ENCODE assay signal across 12 cellular contexts in genomic region chr11:120137611-120138521, GRCh38. TPM values are rescaled to one million over a fixed set of nuclear protein-coding genes. Genes with fewer than 3 reads are reported as not detected.
DNase-seq lines count a peak whose midpoint lies in the region; ATAC-seq and TF ChIP-seq lines count a peak whose summit lies in the region.
"Had no signal": no experiment of that assay in that cellular context is flagged by ENCODE, and none has a peak within 500 bp of the region (broad histone marks: within the 10 kb centered on the region; RNA-seq: fewer than 3 reads in every experiment).

A gene with protein sequence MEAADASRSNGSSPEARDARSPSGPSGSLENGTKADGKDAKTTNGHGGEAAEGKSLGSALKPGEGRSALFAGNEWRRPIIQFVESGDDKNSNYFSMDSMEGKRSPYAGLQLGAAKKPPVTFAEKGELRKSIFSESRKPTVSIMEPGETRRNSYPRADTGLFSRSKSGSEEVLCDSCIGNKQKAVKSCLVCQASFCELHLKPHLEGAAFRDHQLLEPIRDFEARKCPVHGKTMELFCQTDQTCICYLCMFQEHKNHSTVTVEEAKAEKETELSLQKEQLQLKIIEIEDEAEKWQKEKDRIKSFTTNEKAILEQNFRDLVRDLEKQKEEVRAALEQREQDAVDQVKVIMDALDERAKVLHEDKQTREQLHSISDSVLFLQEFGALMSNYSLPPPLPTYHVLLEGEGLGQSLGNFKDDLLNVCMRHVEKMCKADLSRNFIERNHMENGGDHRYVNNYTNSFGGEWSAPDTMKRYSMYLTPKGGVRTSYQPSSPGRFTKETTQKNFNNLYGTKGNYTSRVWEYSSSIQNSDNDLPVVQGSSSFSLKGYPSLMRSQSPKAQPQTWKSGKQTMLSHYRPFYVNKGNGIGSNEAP (minus strand): TSS chr11:120138113. CDS start chr11:120138031, 82 bp downstream.

- H4K20me1 ChIP-seq in neural progenitor cell (ENCODE audit: low read depth), result no peaks in the 10 kb centered on the region

- H2AFZ ChIP-seq in neural progenitor cell (replicated peaks), result no peak within 1 kb of the TSS

- peaks cover 15% of the 10 kb centered on the region for H3K27me3 Mint-ChIP-seq in neural progenitor cell (ENCODE audit: insufficient read depth, low read depth)

- intact Hi-C loops in esophagus muscularis mucosa (cut with DNase I) (no loop called here), sciatic nerve (cut with DNase I) (no loop called here)

- TF ChIP-seq CTCF in esophagus muscularis mucosa (IDR thresholded peaks at IDR 0.05) (no peak), neural progenitor cell (IDR thresholded peaks at IDR 0.05) (no peak)

- ATAC-seq in sciatic nerve, result peak; percentile 51

- H3K4me1 ChIP-seq in esophagus muscularis mucosa, result no peaks in the 10 kb centered on the region
- peaks cover 3% of the 10 kb centered on the region for H3K4me1 ChIP-seq in neural progenitor cell

- peak in 2 of 3 experiments; percentile 39 to 64 for DNase-seq in NCI-H1417 (lab: John Stamatoyannopoulos, UW)
- DNase-seq in NCI-H1417 treated with DMSO at 0.1 percent for 48 hours (lab: John Stamatoyannopoulos, UW), result no peak
- peak; percentile 86 to 97 for DNase-seq in NCI-H526 (lab: John Stamatoyannopoulos, UW)
- peak; percentile 81 for DNase-seq in esophagus muscularis mucosa (ENCODE audit: extremely low spot score)
- DNase-seq in sciatic nerve (ENCODE audit: low spot score), result peak; percentile 56
- no peak for DNase-seq in neural progenitor cell (ENCODE audit: low spot score)
- no peak for DNase-seq in NCI-H1092 treated with DMSO at 0.1 percent for 48 hours (lab: John Stamatoyannopoulos, UW)
- DNase-seq in NCI-H345 treated with DMSO at 0.1 percent for 48 hours (lab: John Stamatoyannopoulos, UW; ENCODE audit: unreplicated experiment), result no peak
- DNase-seq: NCI-H1048, occipital lobe had no signal

- no peak for TF ChIP-seq POLR2A in esophagus muscularis mucosa (IDR thresholded peaks at IDR 0.05; ENCODE audit: low read depth)

- TF ChIP-seq EP300 in esophagus muscularis mucosa (IDR thresholded peaks at IDR 0.05), result no peak

- H3K27me3 ChIP-seq in esophagus muscularis mucosa (peaks cover 0 to 38% (median 0%) of the 10 kb centered on the region in 4 donors), neural progenitor cell (peaks cover 3% of the 10 kb centered on the region)

- no peaks in the 10 kb centered on the region for H3K9me3 Mint-ChIP-seq in neural progenitor cell
- H3K9me3 Mint-ChIP-seq: activated T-helper 1 cell treated with anti-CD3 and anti-CD28 coated beads, Interleukin-12 subunit alpha, Interleukin-12 subunit beta, Interleukin-2, Interleukin-4 antibody, amounts not matched to agents 30 ng/mL and 10 ng/mL and 1 ng/mL, durations not matched to agents 14 hours and 24 hours and 36 hours; dendritic cell treated with granulocyte-macrophage colony-stimulating factor and Interleukin-4, amounts not matched to agents 40 ng/mL and 50 ng/mL, for 4 days had no signal

- no peaks in the 10 kb centered on the region for H3K79me2 ChIP-seq in neural progenitor cell (ENCODE audit: low read depth)

- H3F3A ChIP-seq in neural progenitor cell (ENCODE audit: low read depth), result no peaks in the 10 kb centered on the region

- H3K4me2 ChIP-seq in neural progenitor cell, result no peak within 1 kb of the TSS

- 68% methylated on average over 19 of the region's 41 CpGs for WGBS in esophagus muscularis mucosa

- no peak within 1 kb of the TSS for H3K27ac ChIP-seq in esophagus muscularis mucosa (replicated peaks in 1 of 4)
- no peak within 1 kb of the TSS for H3K27ac ChIP-seq in neural progenitor cell

- H3K36me3 Mint-ChIP-seq in neural progenitor cell, result no peaks in the 10 kb centered on the region

- H3K36me3 ChIP-seq in esophagus muscularis mucosa (no peaks in the 10 kb centered on the region), neural progenitor cell (no peaks in the 10 kb centered on the region)

- H3K4me3 ChIP-seq in esophagus muscularis mucosa (peak within 1 kb of the TSS in 1 of 4 donors; percentile 4), neural progenitor cell (no peak within 1 kb of the TSS)

- no peak within 1 kb of the TSS for H3K27ac Mint-ChIP-seq in neural progenitor cell
- H3K27ac Mint-ChIP-seq: activated T-helper 1 cell treated with anti-CD3 and anti-CD28 coated beads, Interleukin-12 subunit alpha, Interleukin-12 subunit beta, Interleukin-2, Interleukin-4 antibody, amounts not matched to agents 30 ng/mL and 10 ng/mL and 1 ng/mL, durations not matched to agents 14 hours and 24 hours and 36 hours; dendritic cell treated with granulocyte-macrophage colony-stimulating factor and Interleukin-4, amounts not matched to agents 40 ng/mL and 50 ng/mL, for 4 days had no signal

- no peak within 1 kb of the TSS for H3K4me3 Mint-ChIP-seq in neural progenitor cell
- H3K4me3 Mint-ChIP-seq: activated T-helper 1 cell treated with anti-CD3 and anti-CD28 coated beads, Interleukin-12 subunit alpha, Interleukin-12 subunit beta, Interleukin-2, Interleukin-4 antibody, amounts not matched to agents 30 ng/mL and 10 ng/mL and 1 ng/mL, durations not matched to agents 14 hours and 24 hours and 36 hours; dendritic cell treated with granulocyte-macrophage colony-stimulating factor and Interleukin-4, amounts not matched to agents 40 ng/mL and 50 ng/mL, for 4 days had no signal

- H3K9me3 ChIP-seq in esophagus muscularis mucosa (no peaks in the 10 kb centered on the region), neural progenitor cell (ENCODE audit: low read depth) (no peaks in the 10 kb centered on the region)

- H3K9ac ChIP-seq in neural progenitor cell, result no peak within 1 kb of the TSS

- H3K4me1 Mint-ChIP-seq in neural progenitor cell, result peaks cover 3% of the 10 kb centered on the region

RNA-seq across cellular contexts. Expression of the gene that starts here (rescaled TPM):
- 1 to 10 TPM in 1 of 4 donors, under 1 TPM in 3; 0.45 to 1.3 (median 0.75) TPM for total RNA-seq in esophagus muscularis mucosa
- 33.2 TPM for total RNA-seq in sciatic nerve
- total RNA-seq in neural progenitor cell (ENCODE audit: low replicate concordance), result 0.11 TPM in 1 of 2 replicates, not detected in the other
- total RNA-seq: activated T-helper 1 cell treated with anti-CD3 and anti-CD28 coated beads, Interleukin-12 subunit alpha, Interleukin-12 subunit beta, Interleukin-2, Interleukin-4 antibody, amounts not matched to agents 30 ng/mL and 10 ng/mL and 1 ng/mL, durations not matched to agents 14 hours and 24 hours and 36 hours had no signal

Comparison
In these comparisons a context has a peak if more than half of its experiments do, and no peak if none do; other contexts are left out.
1. RNA of the gene that starts here (total RNA-seq): 33.2 TPM in sciatic nerve (single experiment); 0.45 to 1.3 TPM in esophagus muscularis mucosa and 0.11 TPM in neural progenitor cell; every median in the first group is over 10 times any median in the second.
2. DNase-seq: peak in NCI-H1417 (2 of 3), NCI-H526 (2 of 2), esophagus muscularis mucosa (single experiment) and sciatic nerve (single experiment); none in NCI-H1417 treated with DMSO at 0.1 percent for 48 hours (single experiment), neural progenitor cell (single experiment), NCI-H1092 treated with DMSO at 0.1 percent for 48 hours (single experiment) and NCI-H345 treated with DMSO at 0.1 percent for 48 hours (single experiment).